27 cellular contexts compared by ENCODE assay signal in the genomic region with DNA sequence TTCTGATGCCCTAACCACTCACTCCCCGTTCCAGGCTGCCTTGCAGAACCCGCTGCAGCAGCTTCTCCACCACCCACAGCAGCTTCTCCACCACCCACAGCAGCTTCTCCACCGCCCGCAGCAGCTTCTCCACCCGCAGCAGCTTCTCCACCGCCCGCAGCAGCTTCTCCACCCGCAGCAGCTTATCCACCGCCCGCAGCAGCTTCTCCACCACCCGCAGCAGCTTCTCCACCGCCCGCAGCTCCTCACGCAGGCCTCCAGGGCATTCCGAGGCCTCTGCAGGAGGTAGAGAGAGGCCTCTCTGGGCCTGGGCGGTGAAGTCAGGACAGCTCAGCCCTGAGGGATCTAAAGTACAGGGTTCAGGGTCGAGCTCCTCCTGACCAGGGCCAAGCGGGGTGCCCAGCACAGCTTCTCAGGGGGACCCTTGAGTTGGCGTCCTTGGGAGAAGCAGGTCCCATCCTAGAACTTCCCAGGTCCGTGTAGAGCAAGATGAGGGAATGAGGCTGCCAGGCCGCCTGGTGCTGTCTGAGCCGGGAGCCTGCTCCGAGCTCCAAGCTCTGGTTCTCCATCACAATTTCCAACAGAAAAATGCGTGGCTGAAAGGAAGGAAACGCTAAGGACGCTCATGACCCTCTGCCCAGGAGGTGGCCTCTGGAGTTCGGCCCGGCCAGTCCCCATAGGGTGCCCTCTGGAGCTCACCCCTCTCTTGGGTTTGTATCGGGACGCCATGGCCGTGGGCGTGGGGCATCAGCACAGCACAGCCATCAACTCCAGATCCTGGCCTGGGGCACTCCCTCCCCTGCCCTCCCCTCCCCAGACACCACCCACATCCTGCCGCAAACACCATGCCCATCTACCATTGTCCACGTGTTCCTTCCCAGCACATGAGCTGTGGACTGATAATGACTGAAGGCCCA.
DNase-seq lines count a peak whose midpoint lies in the region; ATAC-seq, FAIRE-seq and TF ChIP-seq lines count a peak whose summit lies in the region.
"Had no signal": no experiment of that assay in that cellular context is flagged by ENCODE, and none has a peak within 500 bp of the region (broad histone marks: within the 10 kb centered on the region; RNA-seq: fewer than 3 reads in every experiment).

No MANE protein-coding gene starts in this region.

- no peak overlapping the region for H3K9ac ChIP-seq in H1 (replicated peaks in 1 of 4; ENCODE audit: extremely low read depth in 1 of 4, low read depth in 3 of 4, low read length in 3 of 4)

- no peak overlapping the region; the same call in 1 of the 2 replicates for H4K8ac ChIP-seq in H1 (ENCODE audit: extremely low read depth, insufficient read depth, low read length)

- TF ChIP-seq POLR2A in H1 (IDR thresholded peaks at IDR 0.05; ENCODE audit: control extremely low read depth in 1 of 2, low read depth in 2 of 2, low read length in 2 of 2): no peak

- no peak for TF ChIP-seq RAD21 in H1 (IDR thresholded peaks at IDR 0.05 in 1 of 2, conservative IDR thresholded peaks at IDR 0.05 in 1 of 2; ENCODE audit: low read depth in 2 of 2, low read length in 2 of 2)

- no peak overlapping the region for H3K56ac ChIP-seq in H1 (replicated peaks; ENCODE audit: insufficient read length, low read depth, low read length)

- H2AK5ac ChIP-seq in H1 (ENCODE audit: low read depth, low read length): no peak overlapping the region

- peaks cover 0 to 2% of the 10 kb centered on the region in 2 experiments for H4K20me1 ChIP-seq in H1 (replicated peaks in 1 of 2; ENCODE audit: control insufficient read depth in 1 of 2, insufficient read depth in 2 of 2, low read length in 2 of 2)

- H4K5ac ChIP-seq in H1 (ENCODE audit: insufficient read length, low read depth, low read length): no peak overlapping the region

- H3K36me3 Mint-ChIP-seq in progenitor cell of endocrine pancreas (ENCODE audit: insufficient read depth): no peaks in the 10 kb centered on the region
- H3K36me3 Mint-ChIP-seq: stimulated activated effector memory CD8-positive, alpha-beta T cell treated with anti-CD3 and anti-CD28 coated beads, Interleukin-12 subunit alpha, Interleukin-12 subunit beta, amount 100 ng/mL, for 72 hours had no signal

- H3K14ac ChIP-seq in H1 (ENCODE audit: insufficient read length): no peak overlapping the region

- TF ChIP-seq EP300 in H1 (IDR thresholded peaks at IDR 0.05; ENCODE audit: borderline replicate concordance in 1 of 2, low read depth in 2 of 2, low read length in 2 of 2): no peak

- H3K4me3 Mint-ChIP-seq in progenitor cell of endocrine pancreas (ENCODE audit: low read depth): no peak overlapping the region
- H3K4me3 Mint-ChIP-seq: activated B cell treated with CpG ODN at 0.5 μM for 24 hours; activated T-cell treated with anti-CD3 and anti-CD28 coated beads, Interleukin-2, amount 50 U/mL, for 4 hours; CD4-positive, alpha-beta T cell; stimulated activated effector memory CD8-positive, alpha-beta T cell treated with anti-CD3 and anti-CD28 coated beads, Interleukin-12 subunit alpha, Interleukin-12 subunit beta, amount 100 ng/mL, for 72 hours had no signal

- POLR2A ChIA-PET in H1 (lab: Charles Lee; ENCODE audit: partially characterized antibody): no interaction called here

- H3K27me3 ChIP-seq in right cardiac atrium (ENCODE audit: control insufficient read depth, insufficient read depth) (no peaks in the 10 kb centered on the region), left ventricle myocardium inferior (ENCODE audit: low read depth) (peaks cover 60% of the 10 kb centered on the region), H1 (replicated peaks in 1 of 4; ENCODE audit: control insufficient read depth in 3 of 4, extremely low read depth in 1 of 4, insufficient read depth in 3 of 4, low read length in 3 of 4) (no peaks in the 10 kb centered on the region; a peak in 2 of 7 replicates)
- H3K27me3 ChIP-seq: cardiac muscle cell, neutrophil had no signal

- CTCF ChIA-PET in H1 (lab: Charles Lee; ENCODE audit: partially characterized antibody): interaction anchor here (0.7 to 1.5 kb wide), 7 partner anchors 9 to 387 kb away, joined by 3 to 5 read pairs (median 4); no protein-coding TSS in a partner anchor

- H2AFZ ChIP-seq in H1 (ENCODE audit: low read length): no peak overlapping the region

- H3K4me2 ChIP-seq in H1 (ENCODE audit: insufficient read depth in 1 of 2, low read depth in 2 of 2, low read length in 2 of 2): no peak overlapping the region
- H3K4me2 ChIP-seq: smooth muscle cell had no signal

- no peak overlapping the region for H4K91ac ChIP-seq in H1 (replicated peaks; ENCODE audit: insufficient read length, low read length)

- no peaks in the 10 kb centered on the region for H3K4me1 ChIP-seq in right cardiac atrium (ENCODE audit: control insufficient read depth, insufficient read depth, low read length)
- H3K4me1 ChIP-seq in left ventricle myocardium inferior: no peaks in the 10 kb centered on the region
- peaks cover 0 to 2% (median 0%) of the 10 kb centered on the region in 4 experiments; a peak in 1 of 7 replicates for H3K4me1 ChIP-seq in H1 (replicated peaks in 1 of 4; ENCODE audit: control insufficient read depth in 3 of 4, insufficient read depth in 4 of 4, low read length in 3 of 4)

- peaks cover 18% of the 10 kb centered on the region for H3K27me3 Mint-ChIP-seq in progenitor cell of endocrine pancreas

- H3K23ac ChIP-seq in H1 (ENCODE audit: insufficient read length): no peak overlapping the region

- H2BK20ac ChIP-seq in H1 (ENCODE audit: low read length): no peak overlapping the region

- H3K79me2 ChIP-seq in H1 (ENCODE audit: control insufficient read depth in 1 of 2, insufficient read depth in 2 of 2, low read length in 2 of 2): no peaks in the 10 kb centered on the region

- H3K4me1 Mint-ChIP-seq in progenitor cell of endocrine pancreas (ENCODE audit: low read depth): no peaks in the 10 kb centered on the region
- H3K4me1 Mint-ChIP-seq: activated B cell treated with CpG ODN at 0.5 μM for 24 hours; stimulated activated effector memory CD8-positive, alpha-beta T cell treated with anti-CD3 and anti-CD28 coated beads, Interleukin-12 subunit alpha, Interleukin-12 subunit beta, amount 100 ng/mL, for 72 hours had no signal

- H2BK15ac ChIP-seq in H1 (ENCODE audit: low read length): no peak overlapping the region

- H3K27ac ChIP-seq in right cardiac atrium (ENCODE audit: low read length) (no peak overlapping the region), left ventricle myocardium inferior (replicated peaks) (no peak overlapping the region), H1 (ENCODE audit: low read depth, low read length) (no peak overlapping the region)
- H3K27ac ChIP-seq: cardiac muscle cell, neutrophil, RWPE1 had no signal

- no peaks in the 10 kb centered on the region for H3K36me3 ChIP-seq in left ventricle myocardium inferior
- H3K36me3 ChIP-seq in H1 (ENCODE audit: control insufficient read depth in 2 of 4, insufficient read depth in 4 of 4, low read length in 3 of 4): no peaks in the 10 kb centered on the region
- H3K36me3 ChIP-seq: cardiac muscle cell, neutrophil had no signal

- no peak overlapping the region for H2BK120ac ChIP-seq in H1 (replicated peaks; ENCODE audit: low read depth, low read length)

- no peak overlapping the region for H3K4ac ChIP-seq in H1 (replicated peaks; ENCODE audit: insufficient read length, low read depth, low read length)

- H3K79me1 ChIP-seq in H1 (ENCODE audit: low read depth, low read length): no peaks in the 10 kb centered on the region

- DNase-seq in right cardiac atrium (peak in 2 of 3 donors; percentile 2 to 31), left ventricle myocardium inferior (no peak), H1 (ENCODE audit: low read depth in 1 of 2, low spot score in 2 of 2) (peak in 1 of 2 experiments; percentile 29), progenitor cell of endocrine pancreas (ENCODE audit: low spot score, unreplicated experiment) (peak; percentile 5), NCI-H748 (lab: John Stamatoyannopoulos, UW; ENCODE audit: unreplicated experiment) (no peak), AG20443 (ENCODE audit: low spot score) (no peak), NCI-H1417 treated with DMSO at 0.1 percent for 48 hours (lab: John Stamatoyannopoulos, UW) (no peak)
- DNase-seq: activated B cell treated with CpG ODN at 0.5 μM for 24 hours; activated CD4-positive, alpha-beta T cell treated with anti-CD3 and anti-CD28 coated beads, Interleukin-2, amount 50 U/mL, for 48 hours; activated naive CD4-positive, alpha-beta T cell treated with anti-CD3 and anti-CD28 coated beads, Interleukin-2, amount 50 U/mL, for 16 hours; activated T-cell treated with anti-CD3 and anti-CD28 coated beads, Interleukin-2, amount 50 U/mL, for 4 hours; kidney; mammary epithelial cell; NCI-H1048; NCI-H1930; NCI-H2227 treated with DMSO at 0.1 percent for 48 hours; NCI-H774; T-helper 9 cell had no signal

- H3K18ac ChIP-seq in H1 (ENCODE audit: extremely low read depth, low read length): no peak overlapping the region

- intact Hi-C loops in right cardiac atrium (cut with DNase I): no loop called here
- intact Hi-C loops in left ventricle myocardium inferior (cut with micrococcal nuclease): no loop called here

- no peak overlapping the region for H3K4me3 ChIP-seq in right cardiac atrium (ENCODE audit: low read length)
- H3K4me3 ChIP-seq in left ventricle myocardium inferior: no peak overlapping the region
- H3K4me3 ChIP-seq in H1 (ENCODE audit: extremely low read depth in 1 of 4, insufficient read depth in 2 of 4, low read depth in 3 of 4, low read length in 4 of 4): no peak overlapping the region
- H3K4me3 ChIP-seq: cardiac muscle cell, smooth muscle cell had no signal

- ATAC-seq in right cardiac atrium (no peak), HG03039 (IDR thresholded peaks at IDR 0.05; ENCODE audit: unreplicated experiment) (no peak)
- ATAC-seq: activated T-cell treated with anti-CD3 and anti-CD28 coated beads, Interleukin-2, amount 50 U/mL, for 4 hours; SK-N-SH treated with all-trans-retinoic acid at 6 μM for 48 hours; stimulated activated effector memory CD8-positive, alpha-beta T cell treated with anti-CD3 and anti-CD28 coated beads, Interleukin-12 subunit alpha, Interleukin-12 subunit beta, amount 100 ng/mL, for 72 hours had no signal

- 86% methylated on average over 34 of the region's 34 CpGs for WGBS in right cardiac atrium
- WGBS in H1 (ENCODE audit: extremely low coverage in 1 of 2, insufficient coverage in 1 of 2, insufficient read length in 1 of 2, insufficient replicate concordance in 2 of 2, low coverage in 1 of 2, low lambda C conversion rate in 2 of 2, missing lambda C conversion rate in 1 of 2), 2 experiments: 94% methylated on average over 17 of the region's 34 CpGs; no CpG with 5 or more reads in 1 of the 2 experiments

- no peak for TF ChIP-seq CTCF in left ventricle myocardium inferior (IDR thresholded peaks at IDR 0.05; ENCODE audit: borderline replicate concordance)
- no peak for TF ChIP-seq CTCF in H1 (IDR thresholded peaks at IDR 0.05; ENCODE audit: control extremely low read depth in 1 of 3, insufficient read depth in 1 of 3, low read depth in 1 of 3, low read length in 3 of 3)
- no peak for TF ChIP-seq CTCF in progenitor cell of endocrine pancreas (IDR thresholded peaks at IDR 0.05; ENCODE audit: unreplicated experiment)

- no peaks in the 10 kb centered on the region; the same call in 1 of the 2 replicates for H3K23me2 ChIP-seq in H1 (ENCODE audit: low read depth, low read length)

- no peak overlapping the region for H3K27ac Mint-ChIP-seq in progenitor cell of endocrine pancreas
- H3K27ac Mint-ChIP-seq: activated B cell treated with CpG ODN at 0.5 μM for 24 hours; CD4-positive, alpha-beta T cell; stimulated activated effector memory CD8-positive, alpha-beta T cell treated with anti-CD3 and anti-CD28 coated beads, Interleukin-12 subunit alpha, Interleukin-12 subunit beta, amount 100 ng/mL, for 72 hours had no signal

- FAIRE-seq in H1 (lab: Jason Lieb, UNC): no peak
- FAIRE-seq: endothelial cell of umbilical vein, kidney had no signal

- H2BK12ac ChIP-seq in H1 (ENCODE audit: low read depth, low read length): peak overlapping the region; percentile 14; the same call in 1 of the 2 replicates

- H3K9me3 Mint-ChIP-seq in progenitor cell of endocrine pancreas (ENCODE audit: low read depth): peaks cover 2% of the 10 kb centered on the region
- H3K9me3 Mint-ChIP-seq: CD4-positive, alpha-beta T cell; stimulated activated effector memory CD8-positive, alpha-beta T cell treated with anti-CD3 and anti-CD28 coated beads, Interleukin-12 subunit alpha, Interleukin-12 subunit beta, amount 100 ng/mL, for 72 hours had no signal

- no peaks in the 10 kb centered on the region for H3K9me3 ChIP-seq in right cardiac atrium (ENCODE audit: control insufficient read depth, low read length)
- H3K9me3 ChIP-seq in left ventricle myocardium inferior (replicated peaks): peaks cover 12% of the 10 kb centered on the region
- H3K9me3 ChIP-seq in H1 (ENCODE audit: insufficient read depth in 2 of 2, low read depth in 1 of 2, low read length in 1 of 2): no peaks in the 10 kb centered on the region; a peak in 1 of 4 replicates
- H3K9me3 ChIP-seq: neutrophil had no signal

- no peak overlapping the region for H2BK5ac ChIP-seq in H1 (ENCODE audit: low read depth, low read length)

Comparison
In these comparisons a context has a peak if more than half of its experiments do, and no peak if none do; other contexts are left out.
1. DNase-seq: peak in right cardiac atrium (2 of 3) and progenitor cell of endocrine pancreas (single experiment); none in left ventricle myocardium inferior (single experiment), NCI-H748 (single experiment), AG20443 (single experiment) and NCI-H1417 treated with DMSO at 0.1 percent for 48 hours (single experiment).